Comparison of ENCODE assay signal across 1 cellular context in the genomic region with DNA sequence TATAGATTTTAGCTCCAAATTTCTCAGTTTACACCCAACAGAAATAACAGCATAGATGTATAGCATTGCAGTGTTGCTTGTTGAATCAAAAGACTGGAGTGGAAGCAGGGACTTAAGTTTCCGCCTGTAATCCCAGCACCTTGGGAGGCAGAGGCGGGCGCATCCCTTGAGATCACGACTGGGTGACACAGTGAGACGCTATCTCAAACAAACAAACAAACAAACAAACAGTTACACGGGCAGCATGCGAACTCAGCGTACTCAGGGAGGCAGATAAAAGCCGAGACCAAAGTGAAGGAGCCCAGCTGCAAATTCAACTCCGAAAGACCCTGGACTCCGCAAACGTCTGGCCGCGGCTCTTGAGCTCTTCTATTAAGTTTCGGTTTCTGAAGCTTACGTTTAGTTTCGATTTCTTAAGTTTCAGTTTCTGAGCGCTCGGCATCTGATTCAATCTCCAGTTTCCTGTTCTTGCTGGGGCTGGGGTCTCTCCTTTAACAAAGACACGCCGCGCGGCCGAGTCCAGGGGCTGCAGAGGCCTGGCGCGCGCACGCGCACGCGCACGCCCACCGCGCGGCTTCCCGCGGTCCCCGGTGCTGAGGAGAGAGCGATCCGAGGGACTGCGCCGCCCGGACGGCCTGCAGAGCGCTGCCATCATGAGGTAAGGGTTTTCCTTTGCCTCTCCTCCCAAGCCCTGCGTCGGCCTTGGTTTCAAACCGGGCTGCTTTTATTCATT.
TF ChIP-seq lines count a peak whose summit lies in the region.

A gene with protein sequence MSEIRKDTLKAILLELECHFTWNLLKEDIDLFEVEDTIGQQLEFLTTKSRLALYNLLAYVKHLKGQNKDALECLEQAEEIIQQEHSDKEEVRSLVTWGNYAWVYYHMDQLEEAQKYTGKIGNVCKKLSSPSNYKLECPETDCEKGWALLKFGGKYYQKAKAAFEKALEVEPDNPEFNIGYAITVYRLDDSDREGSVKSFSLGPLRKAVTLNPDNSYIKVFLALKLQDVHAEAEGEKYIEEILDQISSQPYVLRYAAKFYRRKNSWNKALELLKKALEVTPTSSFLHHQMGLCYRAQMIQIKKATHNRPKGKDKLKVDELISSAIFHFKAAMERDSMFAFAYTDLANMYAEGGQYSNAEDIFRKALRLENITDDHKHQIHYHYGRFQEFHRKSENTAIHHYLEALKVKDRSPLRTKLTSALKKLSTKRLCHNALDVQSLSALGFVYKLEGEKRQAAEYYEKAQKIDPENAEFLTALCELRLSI (plus strand): TSS at position 423 of the 733 bp plus-strand sequence. CDS start 231 bp downstream, at position 654.

TF ChIP-seq in SK-N-SH, 30 proteins besides CTCF, POLR2A, EP300 and RAD21 (continued from another document):
- TF ChIP-seq, protein P1, sequence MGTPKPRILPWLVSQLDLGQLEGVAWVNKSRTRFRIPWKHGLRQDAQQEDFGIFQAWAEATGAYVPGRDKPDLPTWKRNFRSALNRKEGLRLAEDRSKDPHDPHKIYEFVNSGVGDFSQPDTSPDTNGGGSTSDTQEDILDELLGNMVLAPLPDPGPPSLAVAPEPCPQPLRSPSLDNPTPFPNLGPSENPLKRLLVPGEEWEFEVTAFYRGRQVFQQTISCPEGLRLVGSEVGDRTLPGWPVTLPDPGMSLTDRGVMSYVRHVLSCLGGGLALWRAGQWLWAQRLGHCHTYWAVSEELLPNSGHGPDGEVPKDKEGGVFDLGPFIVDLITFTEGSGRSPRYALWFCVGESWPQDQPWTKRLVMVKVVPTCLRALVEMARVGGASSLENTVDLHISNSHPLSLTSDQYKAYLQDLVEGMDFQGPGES (IDR thresholded peaks at IDR 0.05; ENCODE audit: low read depth, low read length): no peak
- TF ChIP-seq, protein P2, sequence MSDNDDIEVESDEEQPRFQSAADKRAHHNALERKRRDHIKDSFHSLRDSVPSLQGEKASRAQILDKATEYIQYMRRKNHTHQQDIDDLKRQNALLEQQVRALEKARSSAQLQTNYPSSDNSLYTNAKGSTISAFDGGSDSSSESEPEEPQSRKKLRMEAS (IDR thresholded peaks at IDR 0.05; ENCODE audit: low read depth): 0 out of 2 replicates have a peak, but pooled peaks have one; percentile 11
- no peak for TF ChIP-seq FOXM1 (IDR thresholded peaks at IDR 0.05; ENCODE audit: low read depth)
- TF ChIP-seq, protein P3, sequence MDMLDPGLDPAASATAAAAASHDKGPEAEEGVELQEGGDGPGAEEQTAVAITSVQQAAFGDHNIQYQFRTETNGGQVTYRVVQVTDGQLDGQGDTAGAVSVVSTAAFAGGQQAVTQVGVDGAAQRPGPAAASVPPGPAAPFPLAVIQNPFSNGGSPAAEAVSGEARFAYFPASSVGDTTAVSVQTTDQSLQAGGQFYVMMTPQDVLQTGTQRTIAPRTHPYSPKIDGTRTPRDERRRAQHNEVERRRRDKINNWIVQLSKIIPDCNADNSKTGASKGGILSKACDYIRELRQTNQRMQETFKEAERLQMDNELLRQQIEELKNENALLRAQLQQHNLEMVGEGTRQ (IDR thresholded peaks at IDR 0.05; ENCODE audit: borderline replicate concordance, low read depth, low read length): no peak
- no peak for TF ChIP-seq FOSL2 (IDR thresholded peaks at IDR 0.05; ENCODE audit: borderline replicate concordance, low read depth)
- TF ChIP-seq NRF1 (IDR thresholded peaks at IDR 0.05; ENCODE audit: low read depth, low read length): peak; percentile 80
- TF ChIP-seq RFX5 (IDR thresholded peaks at IDR 0.05; ENCODE audit: low read length): no peak
- no peak for TF ChIP-seq GABPA (IDR thresholded peaks at IDR 0.05; ENCODE audit: low read depth)
- TF ChIP-seq POLR2AphosphoS5 (IDR thresholded peaks at IDR 0.05; ENCODE audit: low read depth, low read length): 0 out of 2 replicates have a peak, but pooled peaks have one; percentile 21
- TF ChIP-seq, protein P4, sequence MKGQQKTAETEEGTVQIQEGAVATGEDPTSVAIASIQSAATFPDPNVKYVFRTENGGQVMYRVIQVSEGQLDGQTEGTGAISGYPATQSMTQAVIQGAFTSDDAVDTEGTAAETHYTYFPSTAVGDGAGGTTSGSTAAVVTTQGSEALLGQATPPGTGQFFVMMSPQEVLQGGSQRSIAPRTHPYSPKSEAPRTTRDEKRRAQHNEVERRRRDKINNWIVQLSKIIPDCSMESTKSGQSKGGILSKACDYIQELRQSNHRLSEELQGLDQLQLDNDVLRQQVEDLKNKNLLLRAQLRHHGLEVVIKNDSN (IDR thresholded peaks at IDR 0.05; ENCODE audit: borderline replicate concordance, low read depth): no peak
- TF ChIP-seq CHD2 (IDR thresholded peaks at IDR 0.05; ENCODE audit: low read length, partially characterized antibody): peak; percentile 31
- TF ChIP-seq MEF2A (IDR thresholded peaks at IDR 0.05; ENCODE audit: borderline replicate concordance, low read depth): no peak
- TF ChIP-seq RCOR1 (IDR thresholded peaks at IDR 0.05; ENCODE audit: low read length): no peak
- TF ChIP-seq, protein P5, sequence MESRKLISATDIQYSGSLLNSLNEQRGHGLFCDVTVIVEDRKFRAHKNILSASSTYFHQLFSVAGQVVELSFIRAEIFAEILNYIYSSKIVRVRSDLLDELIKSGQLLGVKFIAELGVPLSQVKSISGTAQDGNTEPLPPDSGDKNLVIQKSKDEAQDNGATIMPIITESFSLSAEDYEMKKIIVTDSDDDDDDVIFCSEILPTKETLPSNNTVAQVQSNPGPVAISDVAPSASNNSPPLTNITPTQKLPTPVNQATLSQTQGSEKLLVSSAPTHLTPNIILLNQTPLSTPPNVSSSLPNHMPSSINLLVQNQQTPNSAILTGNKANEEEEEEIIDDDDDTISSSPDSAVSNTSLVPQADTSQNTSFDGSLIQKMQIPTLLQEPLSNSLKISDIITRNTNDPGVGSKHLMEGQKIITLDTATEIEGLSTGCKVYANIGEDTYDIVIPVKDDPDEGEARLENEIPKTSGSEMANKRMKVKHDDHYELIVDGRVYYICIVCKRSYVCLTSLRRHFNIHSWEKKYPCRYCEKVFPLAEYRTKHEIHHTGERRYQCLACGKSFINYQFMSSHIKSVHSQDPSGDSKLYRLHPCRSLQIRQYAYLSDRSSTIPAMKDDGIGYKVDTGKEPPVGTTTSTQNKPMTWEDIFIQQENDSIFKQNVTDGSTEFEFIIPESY (IDR thresholded peaks at IDR 0.05; ENCODE audit: borderline replicate concordance, low read depth): no peak
- TF ChIP-seq, protein P6, sequence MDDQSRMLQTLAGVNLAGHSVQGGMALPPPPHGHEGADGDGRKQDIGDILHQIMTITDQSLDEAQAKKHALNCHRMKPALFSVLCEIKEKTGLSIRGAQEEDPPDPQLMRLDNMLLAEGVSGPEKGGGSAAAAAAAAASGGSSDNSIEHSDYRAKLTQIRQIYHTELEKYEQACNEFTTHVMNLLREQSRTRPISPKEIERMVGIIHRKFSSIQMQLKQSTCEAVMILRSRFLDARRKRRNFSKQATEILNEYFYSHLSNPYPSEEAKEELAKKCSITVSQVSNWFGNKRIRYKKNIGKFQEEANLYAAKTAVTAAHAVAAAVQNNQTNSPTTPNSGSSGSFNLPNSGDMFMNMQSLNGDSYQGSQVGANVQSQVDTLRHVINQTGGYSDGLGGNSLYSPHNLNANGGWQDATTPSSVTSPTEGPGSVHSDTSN (IDR thresholded peaks at IDR 0.05): no peak
- 0 out of 2 replicates have a peak, but pooled peaks have one; percentile 46 for TF ChIP-seq YY1 (IDR thresholded peaks at IDR 0.05; ENCODE audit: low read depth)
- peak; percentile 55 for TF ChIP-seq MXI1 (IDR thresholded peaks at IDR 0.05; ENCODE audit: low read depth, low read length)
- no peak; the same call in 1 of the 2 replicates for TF ChIP-seq SIN3A (IDR thresholded peaks at IDR 0.05; ENCODE audit: borderline replicate concordance, low read depth, low read length)
- TF ChIP-seq JUND (IDR thresholded peaks at IDR 0.05): no peak
- no peak for TF ChIP-seq TEAD4 (IDR thresholded peaks at IDR 0.05; ENCODE audit: borderline replicate concordance, insufficient read depth)
- TF ChIP-seq NFIC (IDR thresholded peaks at IDR 0.05; ENCODE audit: borderline replicate concordance): no peak
